ENCODE assay signal across 12 cellular contexts in genomic region chr4:77561720-77562119, GRCh38. TPM values are rescaled to one million over a fixed set of nuclear protein-coding genes. Genes with fewer than 3 reads are reported as not detected.
"Had no signal": no experiment of that assay in that cellular context is flagged by ENCODE, and none has a peak within 500 bp of the region (broad histone marks: within the 10 kb centered on the region; RNA-seq: fewer than 3 reads in every experiment).

No MANE protein-coding gene starts in this region.

RNA-seq across cellular contexts. Expression of gene CXCL13, which starts 43.9 kb away (rescaled TPM):
- total RNA-seq: kidney epithelial cell, left cardiac atrium, left ventricle myocardium inferior, left ventricle myocardium superior, lower lobe of right lung, lung microvascular endothelial cell, mammary epithelial cell, mesenteric fat pad, mesothelial cell of epicardium, mononuclear cell had no signal
- polyA plus RNA-seq: immature natural killer cell, keratinocyte, mammary epithelial cell had no signal
